19 cellular contexts compared by ENCODE assay signal in the genomic region with DNA sequence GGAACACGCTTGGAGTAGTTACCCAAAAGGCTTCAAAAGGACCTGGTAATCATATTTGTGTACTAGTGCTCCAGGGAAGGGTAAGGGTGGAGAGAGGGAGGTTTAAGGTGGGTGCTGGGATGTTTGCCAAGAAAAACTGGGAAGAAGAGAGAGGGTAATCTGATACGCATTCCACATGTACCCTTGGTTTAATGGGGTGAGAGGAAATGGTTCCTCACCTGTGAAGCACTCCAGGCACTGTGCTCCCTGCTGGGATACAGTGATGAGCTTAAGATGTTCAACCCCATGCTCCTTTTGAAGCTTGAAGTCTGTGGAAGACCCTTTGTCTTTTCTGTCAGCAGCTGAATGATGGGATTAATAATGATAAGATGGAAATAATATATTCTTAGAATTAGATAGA.
"Had no signal": no experiment of that assay in that cellular context is flagged by ENCODE, and none has a peak within 500 bp of the region (broad histone marks: within the 10 kb centered on the region; RNA-seq: fewer than 3 reads in every experiment).

No MANE protein-coding gene starts in this region.

- ATAC-seq: activated CD8-positive, alpha-beta T cell treated with anti-CD3 and anti-CD28 coated beads for 36 hours; activated T-helper 17 cell treated with anti-CD3 and anti-CD28 coated beads, Interleukin-2, amount 50 U/mL, for 72 hours; body of pancreas; effector memory CD8-positive, alpha-beta T cell; stimulated activated effector memory CD8-positive, alpha-beta T cell treated with anti-CD3 and anti-CD28 coated beads, Interleukin-12 subunit alpha, Interleukin-12 subunit beta, amount 100 ng/mL, for 72 hours had no signal

- H3K36me3 ChIP-seq: sigmoid colon, stomach had no signal

- DNase-seq: activated B cell treated with CpG ODN at 0.5 μM for 24 hours; activated CD4-positive, alpha-beta T cell treated with anti-CD3 and anti-CD28 coated beads for 4 hours; activated CD8-positive, alpha-beta T cell treated with anti-CD3 and anti-CD28 coated beads for 36 hours; activated naive CD4-positive, alpha-beta T cell; activated naive CD8-positive, alpha-beta T cell treated with anti-CD3 and anti-CD28 coated beads, Interleukin-2, amount 10 ng/mL, durations not matched to agents 7 days and 5 days; activated T-cell treated with anti-CD3 and anti-CD28 coated beads, Interleukin-2, amount 50 U/mL, for 1 hour; body of pancreas; effector memory CD8-positive, alpha-beta T cell; foreskin fibroblast; midbrain; nephron progenitor cell; occipital lobe; posterior cingulate gyrus; sigmoid colon; stimulated activated CD4-positive, alpha-beta T cell treated with anti-CD3 and anti-CD28 coated beads, Interleukin-4, amount 100 ng/mL, for 24 hours; stomach; testis had no signal

- H3K27ac ChIP-seq: body of pancreas, sigmoid colon, stomach, testis had no signal

- H3K4me1 ChIP-seq: body of pancreas, sigmoid colon, stomach, testis had no signal

- H3K9me3 ChIP-seq: body of pancreas, sigmoid colon, stomach, testis had no signal

- H3K27me3 ChIP-seq: body of pancreas, sigmoid colon, stomach, testis had no signal

- H3K4me3 ChIP-seq: body of pancreas, sigmoid colon, stomach, testis had no signal
